Comparison of ENCODE assay signal across 25 cellular contexts in the genomic region with DNA sequence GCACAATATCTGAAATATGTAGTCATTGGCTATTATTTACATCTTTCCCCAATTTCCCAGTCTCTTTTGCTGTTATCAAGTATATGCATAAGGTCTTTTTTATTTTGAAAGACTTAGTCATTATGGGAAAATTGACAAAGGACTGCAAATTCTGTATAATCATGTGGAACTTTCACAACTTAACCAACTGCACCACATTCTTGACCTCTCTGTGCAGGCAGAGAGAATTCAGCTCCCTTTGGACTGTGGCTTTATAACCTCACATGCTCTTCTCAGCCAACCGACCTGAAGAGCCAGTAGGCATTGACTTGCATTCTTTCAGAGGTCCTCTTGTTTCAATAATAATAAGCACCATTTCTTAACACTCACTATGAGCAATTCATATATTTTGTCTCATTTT.
"Had no signal": no experiment of that assay in that cellular context is flagged by ENCODE, and none has a peak within 500 bp of the region (broad histone marks: within the 10 kb centered on the region; RNA-seq: fewer than 3 reads in every experiment).

No MANE protein-coding gene starts in this region.

- H3K9me3 ChIP-seq: ascending aorta, esophagus muscularis mucosa, heart right ventricle, left lung, lower lobe of right lung, psoas muscle, spleen, suprapubic skin, tibial artery had no signal

- H3K36me3 ChIP-seq: ascending aorta, esophagus muscularis mucosa, heart right ventricle, left lung, lower lobe of right lung, neural progenitor cell, spleen, suprapubic skin, tibial artery had no signal

- H2AFZ ChIP-seq: neural progenitor cell, parathyroid adenoma had no signal

- H3K4me1 ChIP-seq: ascending aorta, neural progenitor cell, parathyroid adenoma, psoas muscle, suprapubic skin, tibial artery had no signal

- H3K4me2 ChIP-seq: neural progenitor cell had no signal

- H3K27ac ChIP-seq: ascending aorta, esophagus muscularis mucosa, heart right ventricle, left lung, lower lobe of right lung, neural progenitor cell, parathyroid adenoma, psoas muscle, spleen, suprapubic skin, tibial artery had no signal

- DNase-seq: activated B cell treated with CpG ODN at 0.5 μM for 24 hours; activated CD4-positive, alpha-beta T cell treated with anti-CD3 and anti-CD28 coated beads, Interleukin-2, amount 50 U/mL, for 1 hour; activated naive CD4-positive, alpha-beta T cell; activated T-cell treated with anti-CD3 and anti-CD28 coated beads for 4 hours; activated T-cell treated with anti-CD3 and anti-CD28 coated beads, Interleukin-2, amount 50 U/mL, for 72 hours; caudate nucleus; heart right ventricle; left lung; lower lobe of right lung; mesenchymal stem cell; natural killer cell; occipital lobe; psoas muscle; right cardiac atrium; spleen; stimulated activated naive CD4-positive, alpha-beta T cell; T-helper 1 cell; tibial artery had no signal

- H3K9ac ChIP-seq: neural progenitor cell, parathyroid adenoma had no signal

- H3K27me3 ChIP-seq: ascending aorta, esophagus muscularis mucosa, heart right ventricle, left lung, neural progenitor cell, spleen, suprapubic skin, tibial artery had no signal

- H3K4me3 ChIP-seq: ascending aorta, esophagus muscularis mucosa, heart right ventricle, left lung, lower lobe of right lung, neural progenitor cell, psoas muscle, spleen, suprapubic skin, tibial artery had no signal

- H3K79me2 ChIP-seq: parathyroid adenoma had no signal

- FAIRE-seq: islet of Langerhans, urothelium cell line had no signal
